Comparison of ENCODE assay signal across 26 cellular contexts in genomic region chr2:53820711-53821110, GRCh38.
"Had no signal": no experiment of that assay in that cellular context is flagged by ENCODE, and none has a peak within 500 bp of the region (broad histone marks: within the 10 kb centered on the region; RNA-seq: fewer than 3 reads in every experiment).

No MANE protein-coding gene starts in this region.

- H3K4me3 ChIP-seq: coronary artery, dorsolateral prefrontal cortex, heart left ventricle, lower lobe of right lung, prostate gland, spleen, testis, tibial nerve, upper lobe of right lung, vagina had no signal

- H3K27me3 ChIP-seq: dorsolateral prefrontal cortex, heart left ventricle, spleen, testis, tibial nerve, upper lobe of right lung, vagina had no signal

- H3K9me3 ChIP-seq: heart left ventricle, lower lobe of right lung, prostate gland, spleen, testis, tibial nerve, upper lobe of right lung, vagina had no signal

- H3K4me3 Mint-ChIP-seq: naive thymus-derived CD4-positive, alpha-beta T cell; nephron progenitor cell; stimulated activated naive B cell treated with anti-CD40 and anti-IgM and Interleukin-4, amounts not matched to agents 10 μg/mL and 1 μg/mL and 100 μg/mL, for 72 hours; stimulated activated naive CD8-positive, alpha-beta T cell treated with anti-CD3 and anti-CD28 coated beads, Interleukin-15, amount 100 ng/mL, for 72 hours had no signal

- H3K9me3 Mint-ChIP-seq: naive thymus-derived CD4-positive, alpha-beta T cell; nephron progenitor cell; stimulated activated naive B cell treated with anti-CD40 and anti-IgM and Interleukin-4, amounts not matched to agents 10 μg/mL and 1 μg/mL and 100 μg/mL, for 72 hours; stimulated activated naive CD8-positive, alpha-beta T cell treated with anti-CD3 and anti-CD28 coated beads, Interleukin-15, amount 100 ng/mL, for 72 hours had no signal

- ATAC-seq: left lobe of liver; naive thymus-derived CD4-positive, alpha-beta T cell; sciatic nerve; stimulated activated naive B cell treated with anti-CD40 and anti-IgM and Interleukin-4, amounts not matched to agents 10 μg/mL and 1 μg/mL and 100 μg/mL, for 72 hours; stimulated activated naive CD8-positive, alpha-beta T cell treated with anti-CD3 and anti-CD28 coated beads, Interleukin-15, amount 100 ng/mL, for 72 hours; upper lobe of right lung had no signal

- H3K27ac Mint-ChIP-seq: naive thymus-derived CD4-positive, alpha-beta T cell; nephron progenitor cell; stimulated activated naive B cell treated with anti-CD40 and anti-IgM and Interleukin-4, amounts not matched to agents 10 μg/mL and 1 μg/mL and 100 μg/mL, for 72 hours; stimulated activated naive CD8-positive, alpha-beta T cell treated with anti-CD3 and anti-CD28 coated beads, Interleukin-15, amount 100 ng/mL, for 72 hours had no signal

- DNase-seq: dorsolateral prefrontal cortex; effector CD8-positive, alpha-beta T cell; erythroblast; foreskin melanocyte; heart left ventricle; hippocampal formation; kidney glomerular epithelial cell; lower lobe of right lung; naive thymus-derived CD4-positive, alpha-beta T cell; nephron progenitor cell; spleen; stimulated activated CD4-positive, alpha-beta T cell treated with anti-CD3 and anti-CD28 coated beads, Interleukin-15, amount 100 ng/mL, for 24 hours; stimulated activated CD4-positive, alpha-beta T cell treated with anti-CD3 and anti-CD28 coated beads, Interleukin-1b, Interleukin-23, amount 100 ng/mL, for 48 hours; stimulated activated CD4-positive, alpha-beta T cell treated with anti-CD3 and anti-CD28 coated beads, Interleukin-4, amount 100 ng/mL, for 24 hours; stimulated activated naive B cell treated with anti-CD40 and anti-IgM and Interleukin-4, amounts not matched to agents 10 μg/mL and 1 μg/mL and 100 μg/mL, for 72 hours; stimulated activated naive CD8-positive, alpha-beta T cell treated with anti-CD3 and anti-CD28 coated beads, Interleukin-15, amount 100 ng/mL, for 72 hours; testis; upper lobe of right lung had no signal

- FAIRE-seq: endometrium had no signal

- H3K27ac ChIP-seq: coronary artery, heart left ventricle, lower lobe of right lung, parathyroid adenoma, prostate gland, spleen, testis, tibial nerve, upper lobe of right lung, vagina had no signal

- H2AFZ ChIP-seq: parathyroid adenoma had no signal

- H3K79me2 ChIP-seq: parathyroid adenoma had no signal

- H3K27me3 Mint-ChIP-seq: naive thymus-derived CD4-positive, alpha-beta T cell; stimulated activated naive B cell treated with anti-CD40 and anti-IgM and Interleukin-4, amounts not matched to agents 10 μg/mL and 1 μg/mL and 100 μg/mL, for 72 hours; stimulated activated naive CD8-positive, alpha-beta T cell treated with anti-CD3 and anti-CD28 coated beads, Interleukin-15, amount 100 ng/mL, for 72 hours had no signal

- H3K4me1 Mint-ChIP-seq: naive thymus-derived CD4-positive, alpha-beta T cell; stimulated activated naive B cell treated with anti-CD40 and anti-IgM and Interleukin-4, amounts not matched to agents 10 μg/mL and 1 μg/mL and 100 μg/mL, for 72 hours; stimulated activated naive CD8-positive, alpha-beta T cell treated with anti-CD3 and anti-CD28 coated beads, Interleukin-15, amount 100 ng/mL, for 72 hours had no signal

- H3K9ac ChIP-seq: parathyroid adenoma had no signal

- H3K36me3 ChIP-seq: prostate gland had no signal

- H3K4me1 ChIP-seq: heart left ventricle, lower lobe of right lung, parathyroid adenoma, prostate gland, testis, upper lobe of right lung, vagina had no signal
